Comparison of ENCODE assay signal across 23 cellular contexts in the genomic region with DNA sequence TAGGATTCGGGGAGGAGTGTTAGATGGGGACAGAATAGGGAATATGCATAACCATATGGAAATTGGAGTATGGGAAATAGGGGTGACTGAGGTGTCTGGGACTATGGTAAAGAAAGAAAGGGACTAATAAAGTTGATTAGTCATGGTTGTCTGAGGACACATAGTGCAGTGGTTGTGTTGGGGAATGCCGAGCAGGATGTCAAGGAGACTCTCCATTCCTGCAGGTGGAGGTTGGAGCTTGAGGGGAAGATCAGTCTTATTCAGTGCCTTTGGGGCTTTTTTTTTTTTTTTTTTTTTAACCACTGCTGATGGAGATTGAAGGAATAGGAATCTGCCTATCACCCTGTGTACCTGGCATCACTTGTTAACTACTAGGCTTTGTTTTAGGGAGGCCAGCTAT. TPM values are rescaled to one million over a fixed set of nuclear protein-coding genes. Genes with fewer than 3 reads are reported as not detected.
A peak's percentile ranks its signal among the peaks of the same experiment; 100 is the strongest.
DNase-seq lines count a peak whose midpoint lies in the region; ATAC-seq and TF ChIP-seq lines count a peak whose summit lies in the region.
"Had no signal": no experiment of that assay in that cellular context is flagged by ENCODE, and none has a peak within 500 bp of the region (broad histone marks: within the 10 kb centered on the region; RNA-seq: fewer than 3 reads in every experiment).

No MANE protein-coding gene starts in this region.

- no peaks in the 10 kb centered on the region for H3K27me3 ChIP-seq in RWPE2 (ENCODE audit: insufficient read depth, poor library complexity, severe bottlenecking)
- no peaks in the 10 kb centered on the region for H3K27me3 ChIP-seq in GM23248 (replicated peaks; ENCODE audit: insufficient read depth)
- H3K27me3 ChIP-seq: Peyer's patch had no signal

- in situ Hi-C loops in GM23248 (cut with MboI) = no loop called here

- no peak overlapping the region for H3K4me2 ChIP-seq in GM23248 (ENCODE audit: unreplicated experiment)

- peaks cover 4% of the 10 kb centered on the region for H4K20me1 ChIP-seq in GM23248 (ENCODE audit: insufficient read depth)

- DNase-seq in ELF-1 (ENCODE audit: low read depth, low spot score) (peak; percentile 18), RWPE2 (ENCODE audit: low spot score) (no peak), islet precursor cell (peak; percentile 63), GM23248 (no peak), NCI-H526 (lab: John Stamatoyannopoulos, UW) (no peak)
- DNase-seq: C1 segment of cervical spinal cord; CD4-positive, alpha-beta memory T cell; COR-L47; DMS79; EL; KG1; NCI-H1092; NCI-H1417 treated with DMSO at 0.1 percent for 48 hours; NCI-H1694 treated with DMSO at 0.1 percent for 48 hours; NCI-H2081; NCI-H2227 treated with DMSO at 0.1 percent for 48 hours; NCI-H69; Peyer's patch; T-helper 2 cell had no signal

- ATAC-seq in RWPE2 (ENCODE audit: low read depth) = peak; percentile 38; the same call in 1 of the 3 replicates
- ATAC-seq in GM21737 (IDR thresholded peaks at IDR 0.05; ENCODE audit: unreplicated experiment) = no peak
- ATAC-seq: HCT116, SK-N-SH treated with all-trans-retinoic acid at 6 μM for 48 hours had no signal

- H3K4me1 ChIP-seq in HEK293 (ENCODE audit: control insufficient read depth, insufficient read depth, low read length) (no peaks in the 10 kb centered on the region), RWPE2 (ENCODE audit: insufficient read depth, poor library complexity, severe bottlenecking) (no peaks in the 10 kb centered on the region), GM23248 (ENCODE audit: insufficient read depth) (no peaks in the 10 kb centered on the region)
- H3K4me1 ChIP-seq: Peyer's patch had no signal

- POLR2A ChIA-PET in HEK293 (lab: Yijun Ruan, JAX) = no interaction called here

- WGBS in GM23248 (ENCODE audit: low coverage in 1 of 2, low lambda C conversion rate in 2 of 2, missing lambda C conversion rate in 2 of 2), 2 experiments = 82 to 93% methylated on average over 2 of the region's 2 CpGs

- no peak overlapping the region for H2AFZ ChIP-seq in GM23248

- H3K4me3 ChIP-seq in HEK293 (ENCODE audit: low read depth, low read length) = no peak overlapping the region
- H3K4me3 ChIP-seq in RWPE2 (ENCODE audit: severe bottlenecking) = no peak overlapping the region
- H3K4me3 ChIP-seq in GM23248 = no peak overlapping the region
- H3K4me3 ChIP-seq: Peyer's patch had no signal

- H3K36me3 ChIP-seq in HEK293 (ENCODE audit: control insufficient read depth in 2 of 2, insufficient read depth in 1 of 2, low read length in 2 of 2) (peaks cover 24 to 89% of the 10 kb centered on the region in 2 experiments), RWPE2 (ENCODE audit: low read depth) (peaks cover 92% of the 10 kb centered on the region), GM23248 (ENCODE audit: low read depth) (peaks cover 78% of the 10 kb centered on the region)

- no peaks in the 10 kb centered on the region for H3K9me2 ChIP-seq in GM23248 (ENCODE audit: insufficient read depth)

- H3K9ac ChIP-seq in GM23248 = no peak overlapping the region

- TF ChIP-seq CTCF in HEK293 (tag by site-specific recombination; IDR thresholded peaks at IDR 0.05) = no peak
- no peak for TF ChIP-seq CTCF in RWPE2 (IDR thresholded peaks at IDR 0.05; ENCODE audit: poor library complexity, severe bottlenecking)

- H3K9me3 ChIP-seq in HEK293 (ENCODE audit: control insufficient read depth, insufficient read depth, low read depth, low read length) (no peaks in the 10 kb centered on the region), RWPE2 (ENCODE audit: severe bottlenecking) (no peaks in the 10 kb centered on the region), GM23248 (ENCODE audit: low read depth) (no peaks in the 10 kb centered on the region)
- H3K9me3 ChIP-seq: Peyer's patch had no signal

- H3K27ac ChIP-seq in HEK293 (ENCODE audit: extremely low read depth, low read depth, low read length) (no peak overlapping the region), RWPE2 (ENCODE audit: poor library complexity, severe bottlenecking) (no peak overlapping the region), GM23248 (no peak overlapping the region)
- H3K27ac ChIP-seq: Peyer's patch had no signal

- CTCF ChIA-PET in HEK293 (lab: Yijun Ruan, JAX) = interaction anchor here (0.6 kb wide), 1 partner anchor 176 kb away, joined by 3 read pairs; no protein-coding TSS in a partner anchor

- H3F3A ChIP-seq in GM23248 (ENCODE audit: insufficient read depth) = no peaks in the 10 kb centered on the region

- peaks cover 99% of the 10 kb centered on the region for H3K79me2 ChIP-seq in GM23248 (ENCODE audit: insufficient read depth)

TF ChIP-seq in HEK293, 187 proteins besides CTCF, POLR2A, EP300 and RAD21:
- TF ChIP-seq ZNF239 (tag by site-specific recombination; IDR thresholded peaks at IDR 0.05) (peak; percentile 86), TCF7L2 (IDR thresholded peaks at IDR 0.05; ENCODE audit: borderline replicate concordance, low read depth, low read length) (no peak), PRDM1 (tag by site-specific recombination; IDR thresholded peaks at IDR 0.05) (peak; percentile 47; the same call in 1 of the 2 replicates)

RNA-seq across cellular contexts. Expression of gene NMD3, which starts 10.8 kb away (rescaled TPM):
- total RNA-seq in GM23248 (2014; rRNA removed; shearing (Covaris generic)) = 79.4 and 107 TPM in 2 replicates
- 49.5 and 51.1 TPM in 2 replicates for polyA plus RNA-seq in GM23248 (2016; fragmentation: Nextera tagmentation; extraction: Ambion mirVana)

Comparison
In these comparisons a context has a peak if more than half of its experiments do, and no peak if none do; other contexts are left out.
1. DNase-seq: peak in ELF-1 (single experiment) and islet precursor cell (single experiment); none in RWPE2 (single experiment), GM23248 (single experiment) and NCI-H526 (0 of 2).